ENCODE assay signal across 1 cellular context in the genomic region with DNA sequence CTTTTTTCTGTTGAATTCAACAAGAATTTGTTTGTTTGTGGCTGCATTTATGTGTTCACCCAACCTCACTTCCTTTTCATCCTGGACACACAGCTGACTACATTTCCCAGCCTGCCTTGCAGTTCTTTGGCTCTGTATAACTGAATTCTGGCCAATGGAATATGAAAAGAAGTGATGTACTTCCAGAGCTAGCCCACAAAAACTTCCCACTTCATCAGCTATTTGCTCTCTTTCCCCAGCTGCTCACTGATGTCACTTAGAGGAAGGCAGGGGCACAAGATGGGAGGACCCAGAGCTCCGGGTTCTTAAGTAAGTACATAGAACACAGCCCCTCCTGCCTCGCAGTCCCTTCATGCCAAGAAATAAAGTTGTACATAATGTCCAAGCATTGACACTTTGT.
TF ChIP-seq lines count a peak whose summit lies in the region.

No MANE protein-coding gene starts in this region.

TF ChIP-seq in WTC11, 78 proteins besides CTCF, POLR2A, EP300 and RAD21 (continued from another document):
- TF ChIP-seq, protein P1, sequence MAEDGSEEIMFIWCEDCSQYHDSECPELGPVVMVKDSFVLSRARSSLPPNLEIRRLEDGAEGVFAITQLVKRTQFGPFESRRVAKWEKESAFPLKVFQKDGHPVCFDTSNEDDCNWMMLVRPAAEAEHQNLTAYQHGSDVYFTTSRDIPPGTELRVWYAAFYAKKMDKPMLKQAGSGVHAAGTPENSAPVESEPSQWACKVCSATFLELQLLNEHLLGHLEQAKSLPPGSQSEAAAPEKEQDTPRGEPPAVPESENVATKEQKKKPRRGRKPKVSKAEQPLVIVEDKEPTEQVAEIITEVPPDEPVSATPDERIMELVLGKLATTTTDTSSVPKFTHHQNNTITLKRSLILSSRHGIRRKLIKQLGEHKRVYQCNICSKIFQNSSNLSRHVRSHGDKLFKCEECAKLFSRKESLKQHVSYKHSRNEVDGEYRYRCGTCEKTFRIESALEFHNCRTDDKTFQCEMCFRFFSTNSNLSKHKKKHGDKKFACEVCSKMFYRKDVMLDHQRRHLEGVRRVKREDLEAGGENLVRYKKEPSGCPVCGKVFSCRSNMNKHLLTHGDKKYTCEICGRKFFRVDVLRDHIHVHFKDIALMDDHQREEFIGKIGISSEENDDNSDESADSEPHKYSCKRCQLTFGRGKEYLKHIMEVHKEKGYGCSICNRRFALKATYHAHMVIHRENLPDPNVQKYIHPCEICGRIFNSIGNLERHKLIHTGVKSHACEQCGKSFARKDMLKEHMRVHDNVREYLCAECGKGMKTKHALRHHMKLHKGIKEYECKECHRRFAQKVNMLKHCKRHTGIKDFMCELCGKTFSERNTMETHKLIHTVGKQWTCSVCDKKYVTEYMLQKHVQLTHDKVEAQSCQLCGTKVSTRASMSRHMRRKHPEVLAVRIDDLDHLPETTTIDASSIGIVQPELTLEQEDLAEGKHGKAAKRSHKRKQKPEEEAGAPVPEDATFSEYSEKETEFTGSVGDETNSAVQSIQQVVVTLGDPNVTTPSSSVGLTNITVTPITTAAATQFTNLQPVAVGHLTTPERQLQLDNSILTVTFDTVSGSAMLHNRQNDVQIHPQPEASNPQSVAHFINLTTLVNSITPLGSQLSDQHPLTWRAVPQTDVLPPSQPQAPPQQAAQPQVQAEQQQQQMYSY (CRISPR knock-in tag; IDR thresholded peaks at IDR 0.05), result no peak
- TF ChIP-seq NR2C2 (CRISPR knock-in tag; IDR thresholded peaks at IDR 0.05) (no peak), ZNF416 (CRISPR knock-in tag; IDR thresholded peaks at IDR 0.05) (no peak), SOX15 (CRISPR knock-in tag; IDR thresholded peaks at IDR 0.05) (no peak)
- TF ChIP-seq, protein P2, sequence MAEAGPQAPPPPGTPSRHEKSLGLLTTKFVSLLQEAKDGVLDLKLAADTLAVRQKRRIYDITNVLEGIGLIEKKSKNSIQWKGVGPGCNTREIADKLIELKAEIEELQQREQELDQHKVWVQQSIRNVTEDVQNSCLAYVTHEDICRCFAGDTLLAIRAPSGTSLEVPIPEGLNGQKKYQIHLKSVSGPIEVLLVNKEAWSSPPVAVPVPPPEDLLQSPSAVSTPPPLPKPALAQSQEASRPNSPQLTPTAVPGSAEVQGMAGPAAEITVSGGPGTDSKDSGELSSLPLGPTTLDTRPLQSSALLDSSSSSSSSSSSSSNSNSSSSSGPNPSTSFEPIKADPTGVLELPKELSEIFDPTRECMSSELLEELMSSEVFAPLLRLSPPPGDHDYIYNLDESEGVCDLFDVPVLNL (CRISPR knock-in tag; IDR thresholded peaks at IDR 0.05; ENCODE audit: borderline replicate concordance, low read depth), result no peak
